ENCODE assay signal across 28 cellular contexts in genomic region chr12:18421840-18422239, GRCh38.
DNase-seq lines count a peak whose midpoint lies in the region; ATAC-seq and TF ChIP-seq lines count a peak whose summit lies in the region.
"Had no signal": no experiment of that assay in that cellular context is flagged by ENCODE, and none has a peak within 500 bp of the region (broad histone marks: within the 10 kb centered on the region; RNA-seq: fewer than 3 reads in every experiment).

No MANE protein-coding gene starts in this region.

- ATAC-seq in PC-3, result no peak
- no peak for ATAC-seq in HG02840 (IDR thresholded peaks at IDR 0.05; ENCODE audit: low FRiP score, unreplicated experiment)
- ATAC-seq in CD8-positive, alpha-beta T cell, result no peak
- ATAC-seq: esophagus mucosa; K562; stimulated activated naive CD8-positive, alpha-beta T cell treated with anti-CD3 and anti-CD28 coated beads, Interleukin-15, Interleukin-2, amounts not matched to agents 100 U/mL and 50 U/mL, for 24 hours had no signal

- H3K36me3 ChIP-seq in PC-3 (ENCODE audit: low read depth, low read length) (no peaks in the 10 kb centered on the region), mesenchymal stem cell (ENCODE audit: control insufficient read depth in 1 of 2, insufficient read depth in 2 of 2, low read depth in 1 of 2, low read length in 2 of 2) (no peaks in the 10 kb centered on the region), prostate gland (no peaks in the 10 kb centered on the region)
- no peaks in the 10 kb centered on the region for H3K36me3 ChIP-seq in CD8-positive, alpha-beta T cell (ENCODE audit: insufficient read depth, low read length)
- H3K36me3 ChIP-seq: cardiac muscle cell, neutrophil had no signal

- H3K9me3 ChIP-seq in PC-3 (ENCODE audit: low read length) (no peaks in the 10 kb centered on the region), mesenchymal stem cell (ENCODE audit: control insufficient read depth, low read length) (no peaks in the 10 kb centered on the region), prostate gland (no peaks in the 10 kb centered on the region)
- H3K9me3 ChIP-seq in CD8-positive, alpha-beta T cell (ENCODE audit: low read length), result no peaks in the 10 kb centered on the region
- H3K9me3 ChIP-seq: neutrophil, testis had no signal

- H3K36me3 Mint-ChIP-seq in CD8-positive, alpha-beta T cell, result no peaks in the 10 kb centered on the region
- H3K36me3 Mint-ChIP-seq: mesothelial cell of epicardium, naive B cell had no signal

- no peak overlapping the region for H3K27ac Mint-ChIP-seq in CD8-positive, alpha-beta T cell
- H3K27ac Mint-ChIP-seq: activated CD4-positive, alpha-beta T cell treated with anti-CD3 and anti-CD28 coated beads, Interleukin-2, amount 10 ng/mL, durations not matched to agents 24 days and 14 days; mesothelial cell of epicardium; naive B cell had no signal

- no peaks in the 10 kb centered on the region for H3K79me1 ChIP-seq in mesenchymal stem cell (replicated peaks; ENCODE audit: low read length, poor library complexity, severe bottlenecking)

- H3K9ac ChIP-seq in PC-3 (ENCODE audit: low read length) (no peak overlapping the region), mesenchymal stem cell (ENCODE audit: low read length) (no peak overlapping the region)

- no peak overlapping the region for H2BK12ac ChIP-seq in mesenchymal stem cell (ENCODE audit: low read length in 2 of 2)

- BruUV-seq in PC-3 (replicated peaks; lab: Mats Ljungman, UMichigan), result no TSS peak

- no peak overlapping the region for H3K4me2 ChIP-seq in PC-3 (ENCODE audit: low read length)
- no peak overlapping the region for H3K4me2 ChIP-seq in mesenchymal stem cell (ENCODE audit: low read length, poor library complexity, severe bottlenecking)

- H3K4me1 ChIP-seq in PC-3 (ENCODE audit: insufficient read depth, low read length), result peaks cover 10% of the 10 kb centered on the region
- no peaks in the 10 kb centered on the region for H3K4me1 ChIP-seq in mesenchymal stem cell (ENCODE audit: control insufficient read depth, insufficient read depth, low read depth, low read length)
- H3K4me1 ChIP-seq in CD8-positive, alpha-beta T cell (ENCODE audit: insufficient read depth, low read length), result no peaks in the 10 kb centered on the region
- no peaks in the 10 kb centered on the region for H3K4me1 ChIP-seq in prostate gland (replicated peaks)
- H3K4me1 ChIP-seq: testis had no signal

- no peak overlapping the region for H2AK5ac ChIP-seq in mesenchymal stem cell (ENCODE audit: low read length, severe bottlenecking)

- intact Hi-C loops in PC-3 (cut with micrococcal nuclease), result no loop called here
- intact Hi-C loops in CD8-positive, alpha-beta T cell (cut with DNase I, micrococcal nuclease), result no loop called here
- intact Hi-C loops in prostate gland (cut with DNase I), result loop anchor here (10.0 kb wide), 1 partner anchor 763 kb away; no protein-coding TSS in a partner anchor

- H4K20me1 ChIP-seq in PC-3 (ENCODE audit: low read length), result no peaks in the 10 kb centered on the region

- CTCF ChIA-PET in PC-3 (lab: Charles Lee), result no interaction called here
- CTCF ChIA-PET in CD8-positive, alpha-beta T cell (lab: Charles Lee), result no interaction called here

- H3K27me3 ChIP-seq in PC-3 (ENCODE audit: low read length), result no peaks in the 10 kb centered on the region
- H3K27me3 ChIP-seq in mesenchymal stem cell (ENCODE audit: control insufficient read depth in 1 of 2, insufficient read depth in 1 of 2, low read length in 2 of 2), result no peaks in the 10 kb centered on the region
- H3K27me3 ChIP-seq in CD8-positive, alpha-beta T cell (ENCODE audit: insufficient read depth, low read length), result no peaks in the 10 kb centered on the region
- H3K27me3 ChIP-seq in prostate gland (replicated peaks; ENCODE audit: insufficient read depth), result no peaks in the 10 kb centered on the region
- H3K27me3 ChIP-seq: cardiac muscle cell, neutrophil, testis had no signal

- TF ChIP-seq POLR2A in prostate gland (IDR thresholded peaks at IDR 0.05), result no peak

- no peak overlapping the region for H4K91ac ChIP-seq in mesenchymal stem cell (ENCODE audit: low read length)

- H3K27ac ChIP-seq in PC-3 (ENCODE audit: low read length) (no peak overlapping the region), mesenchymal stem cell (ENCODE audit: low read length, poor library complexity, severe bottlenecking) (no peak overlapping the region), prostate gland (no peak overlapping the region)
- H3K27ac ChIP-seq in CD8-positive, alpha-beta T cell (ENCODE audit: low read depth, low read length), result no peak overlapping the region
- H3K27ac ChIP-seq: C4-2B, cardiac muscle cell, neutrophil, testis had no signal

- no peak overlapping the region for H3K14ac ChIP-seq in mesenchymal stem cell (ENCODE audit: low read length in 2 of 2)

- no peak overlapping the region for H4K8ac ChIP-seq in mesenchymal stem cell (ENCODE audit: low read length)

- no peak overlapping the region for H2BK15ac ChIP-seq in mesenchymal stem cell (ENCODE audit: low read depth, poor library complexity, severe bottlenecking)

- TF ChIP-seq CTCF in PC-3 (conservative IDR thresholded peaks at IDR 0.05; ENCODE audit: low read depth, low read length) (no peak), cardiac fibroblast (IDR thresholded peaks at IDR 0.05; ENCODE audit: low read depth, low read length) (no peak), prostate gland (IDR thresholded peaks at IDR 0.05) (no peak)
- no peak for TF ChIP-seq CTCF in CD8-positive, alpha-beta T cell (IDR thresholded peaks at IDR 0.05)

- H3K4me3 ChIP-seq in PC-3 (ENCODE audit: low read length), result no peak overlapping the region
- H3K4me3 ChIP-seq in cardiac fibroblast (replicated peaks in 1 of 2; ENCODE audit: low read depth in 2 of 2, low read length in 2 of 2), result no peak overlapping the region
- no peak overlapping the region for H3K4me3 ChIP-seq in mesenchymal stem cell (ENCODE audit: insufficient read depth in 1 of 2, low read depth in 1 of 2, low read length in 2 of 2)
- no peak overlapping the region for H3K4me3 ChIP-seq in CD8-positive, alpha-beta T cell (ENCODE audit: low read depth, low read length)
- no peak overlapping the region for H3K4me3 ChIP-seq in prostate gland
- H3K4me3 ChIP-seq: cardiac muscle cell, K562, testis had no signal

- 16% methylated on average over 3 of the region's 3 CpGs for WGBS in mesenchymal stem cell
- WGBS in prostate gland, result 34% methylated on average over 3 of the region's 3 CpGs

- 0 out of 2 replicates have a peak overlapping the region, but pooled peaks have one; percentile 15 for H2AFZ ChIP-seq in PC-3 (ENCODE audit: low read length)
- no peak overlapping the region for H2AFZ ChIP-seq in mesenchymal stem cell (ENCODE audit: low read depth, low read length)

- DNase-seq in EL (peak; percentile 31), PC-3 (peak; percentile 21), cardiac fibroblast (ENCODE audit: low read depth in 2 of 2) (peak; percentile 12 to 58), mesenchymal stem cell (peak; percentile 51), COR-L47 (lab: John Stamatoyannopoulos, UW) (no peak), prostate gland (ENCODE audit: low spot score) (no peak)
- DNase-seq in CD8-positive, alpha-beta T cell, result no peak
- DNase-seq: activated CD4-positive, alpha-beta T cell treated with anti-CD3 and anti-CD28 coated beads, Interleukin-2, amount 10 ng/mL, durations not matched to agents 24 days and 14 days; activated naive CD4-positive, alpha-beta T cell; activated T-cell treated with anti-CD3 and anti-CD28 coated beads, Interleukin-2, amount 50 U/mL, for 48 hours; Calu3; cortex of kidney; DMS79 treated with DMSO at 0.1 percent for 48 hours; H7; kidney; naive B cell; NCI-H1417 treated with DMSO at 0.1 percent for 48 hours; NCI-H748 treated with DMSO at 0.1 percent for 48 hours; stimulated activated naive CD8-positive, alpha-beta T cell treated with anti-CD3 and anti-CD28 coated beads, Interleukin-15, Interleukin-2, amounts not matched to agents 100 U/mL and 50 U/mL, for 24 hours; T-helper 2 cell; testis had no signal

- H3K9me3 Mint-ChIP-seq in CD8-positive, alpha-beta T cell, result peaks cover 8% of the 10 kb centered on the region

- H3K79me2 ChIP-seq in PC-3 (ENCODE audit: low read length), result no peaks in the 10 kb centered on the region

- no peak overlapping the region for H2BK5ac ChIP-seq in mesenchymal stem cell (ENCODE audit: low read depth, low read length, poor library complexity, severe bottlenecking)

- H3K4ac ChIP-seq in mesenchymal stem cell (ENCODE audit: low read depth in 1 of 2, low read length in 2 of 2), result no peak overlapping the region

- POLR2A ChIA-PET in PC-3 (lab: Charles Lee; ENCODE audit: unreplicated experiment), result no interaction called here
- POLR2A ChIA-PET in CD8-positive, alpha-beta T cell (lab: Charles Lee), result no interaction called here

- H3F3A ChIP-seq in PC-3 (ENCODE audit: low read length, unreplicated experiment), result no peaks in the 10 kb centered on the region

- no peak overlapping the region for H3K23ac ChIP-seq in mesenchymal stem cell (ENCODE audit: low read length in 2 of 2)

- no peak overlapping the region for H3K4me3 Mint-ChIP-seq in CD8-positive, alpha-beta T cell
- H3K4me3 Mint-ChIP-seq: activated CD4-positive, alpha-beta T cell treated with anti-CD3 and anti-CD28 coated beads, Interleukin-2, amount 10 ng/mL, durations not matched to agents 24 days and 14 days; mesothelial cell of epicardium; naive B cell had no signal

- H3K18ac ChIP-seq in mesenchymal stem cell (ENCODE audit: low read depth in 1 of 2, low read length in 2 of 2), result no peak overlapping the region

- no peaks in the 10 kb centered on the region for H3K27me3 Mint-ChIP-seq in CD8-positive, alpha-beta T cell (ENCODE audit: low read depth)
- H3K27me3 Mint-ChIP-seq: activated CD4-positive, alpha-beta T cell treated with anti-CD3 and anti-CD28 coated beads, Interleukin-2, amount 10 ng/mL, durations not matched to agents 24 days and 14 days; naive B cell had no signal

- H2BK120ac ChIP-seq in mesenchymal stem cell (ENCODE audit: low read depth, low read length), result no peak overlapping the region

- no peaks in the 10 kb centered on the region for H3K4me1 Mint-ChIP-seq in CD8-positive, alpha-beta T cell (ENCODE audit: low read depth)
- H3K4me1 Mint-ChIP-seq: activated CD4-positive, alpha-beta T cell treated with anti-CD3 and anti-CD28 coated beads, Interleukin-2, amount 10 ng/mL, durations not matched to agents 24 days and 14 days; naive B cell had no signal

- no peaks in the 10 kb centered on the region for H3K9me2 ChIP-seq in PC-3 (replicated peaks; ENCODE audit: low read length)

Comparison
In these comparisons a context has a peak if more than half of its experiments do, and no peak if none do; other contexts are left out.
1. DNase-seq: peak in EL (single experiment), PC-3 (single experiment), cardiac fibroblast (2 of 2) and mesenchymal stem cell (single experiment); none in CD8-positive, alpha-beta T cell (0 of 7), COR-L47 (single experiment) and prostate gland (single experiment).